Comparison of ENCODE assay signal across 25 cellular contexts in the genomic region with DNA sequence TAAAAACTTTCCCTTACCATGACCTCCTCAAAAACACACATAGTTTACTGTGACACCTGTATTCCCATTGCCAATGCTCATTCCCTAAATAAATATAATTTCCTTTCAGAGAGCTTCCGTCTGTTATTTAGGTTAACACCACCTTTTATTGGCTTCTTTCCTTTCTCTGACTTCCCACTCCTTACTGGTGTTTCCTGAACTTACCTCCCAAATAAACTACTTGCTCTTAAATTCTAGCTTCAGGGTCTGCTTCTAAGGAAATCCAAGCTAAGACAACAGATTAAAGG.
A peak's percentile ranks its signal among the peaks of the same experiment; 100 is the strongest.
DNase-seq lines count a peak whose midpoint lies in the region; ATAC-seq, FAIRE-seq and TF ChIP-seq lines count a peak whose summit lies in the region.
"Had no signal": no experiment of that assay in that cellular context is flagged by ENCODE, and none has a peak within 500 bp of the region (broad histone marks: within the 10 kb centered on the region; RNA-seq: fewer than 3 reads in every experiment).

No MANE protein-coding gene starts in this region.

- no peaks in the 10 kb centered on the region for H4K20me1 ChIP-seq in GM12878 (ENCODE audit: control insufficient read depth, insufficient read depth)

- TF ChIP-seq POLR2A in heart left ventricle (IDR thresholded peaks at IDR 0.05), result no peak
- no peak for TF ChIP-seq POLR2A in GM12878 (IDR thresholded peaks at IDR 0.05; ENCODE audit: low read depth, low read length)

- H3K36me3 Mint-ChIP-seq in nephron progenitor cell (ENCODE audit: low read depth), result peaks cover 69% of the 10 kb centered on the region

- CTCF ChIA-PET in GM12878 (lab: Yijun Ruan, JAX), result interaction anchor here (0.7 to 1.0 kb wide), 2 partner anchors 34 to 60 kb away, joined by 3 to 4 read pairs; no protein-coding TSS in a partner anchor

- TF ChIP-seq CTCF in left ventricle myocardium inferior (IDR thresholded peaks at IDR 0.05; ENCODE audit: borderline replicate concordance), result no peak
- no peak for TF ChIP-seq CTCF in heart left ventricle (IDR thresholded peaks at IDR 0.05)
- TF ChIP-seq CTCF in GM12878 (IDR thresholded peaks at IDR 0.05 in 2 of 3, conservative IDR thresholded peaks at IDR 0.05 in 1 of 3; ENCODE audit: control insufficient read depth in 2 of 3, extremely low read depth in 1 of 3, insufficient read depth in 1 of 3, low read depth in 3 of 3, low read length in 3 of 3), result no peak
- no peak for TF ChIP-seq CTCF in nephron progenitor cell (IDR thresholded peaks at IDR 0.05)

- SMC1A ChIA-PET in GM12878 (lab: Charles Lee; ENCODE audit: uncharacterized antibody, unreplicated experiment), result interaction anchor here (0.9 kb wide), 1 partner anchor 24 kb away, joined by 3 read pairs; no protein-coding TSS in a partner anchor

- FAIRE-seq in GM12878 (lab: Jason Lieb, UNC), result no peak
- FAIRE-seq: A549, G401.6, GM19239, H1 had no signal

- TF ChIP-seq RAD21 in GM12878 (IDR thresholded peaks at IDR 0.05; ENCODE audit: insufficient read depth, low read depth, low read length), result no peak

- H2AFZ ChIP-seq in GM12878 (ENCODE audit: control insufficient read depth, low read depth, low read length), result no peak overlapping the region
- H2AFZ ChIP-seq: GM23248 had no signal

- no TSS peak for BruUV-seq in GM12878 (replicated peaks; lab: Mats Ljungman, UMichigan)

- RAD21 ChIA-PET in GM12878 (lab: Charles Lee; ENCODE audit: unreplicated experiment), result no interaction called here

- ATAC-seq in heart left ventricle (no peak), GM12878 (no peak), left colon (peak; percentile 80)
- ATAC-seq: A549 had no signal

- in situ Hi-C loops in GM12878 (cut with MboI), result no loop called here

- TF ChIP-seq EP300 in GM12878 (IDR thresholded peaks at IDR 0.05; ENCODE audit: borderline replicate concordance in 1 of 2, control insufficient read depth in 1 of 2, low read depth in 2 of 2, low read length in 2 of 2), result no peak

- H3K4me3 ChIP-seq in left ventricle myocardium inferior (no peak overlapping the region), heart left ventricle (no peak overlapping the region), GM12878 (no peak overlapping the region)
- H3K4me3 ChIP-seq: A549; BLaER1 treated with 17β-estradiol and CSF1 and Interleukin-3, amounts not matched to agents 10 nM and 100 nM; GM23248 had no signal

- H3K4me1 ChIP-seq in left ventricle myocardium inferior (peaks cover 64% of the 10 kb centered on the region), heart left ventricle (peaks cover 0 to 37% (median 6%) of the 10 kb centered on the region in 12 donors), GM12878 (ENCODE audit: control insufficient read depth, insufficient read depth, low read length) (no peaks in the 10 kb centered on the region)
- H3K4me1 ChIP-seq: A549, BE2C had no signal

- H3K4me3 Mint-ChIP-seq in nephron progenitor cell, result no peak overlapping the region
- H3K4me3 Mint-ChIP-seq: CD14-positive monocyte; CD4-positive, alpha-beta T cell had no signal

- H3K27me3 Mint-ChIP-seq in nephron progenitor cell (ENCODE audit: low read depth, poor library complexity), result peaks cover 2% of the 10 kb centered on the region
- H3K27me3 Mint-ChIP-seq: CD4-positive, alpha-beta T cell had no signal

- H3K79me2 ChIP-seq in GM12878 (ENCODE audit: control insufficient read depth, insufficient read depth, low read length), result no peaks in the 10 kb centered on the region; the same call in 1 of the 2 replicates

- DNase-seq in left ventricle myocardium inferior, result no peak
- no peak for DNase-seq in heart left ventricle
- no peak for DNase-seq in GM12878 (ENCODE audit: low read depth, low spot score)
- DNase-seq in left colon, result no peak
- no peak for DNase-seq in nephron progenitor cell
- no peak for DNase-seq in cortex of kidney (lab: John Stamatoyannopoulos, UW)
- DNase-seq in NCI-H82 treated with DMSO at 0.1 percent for 48 hours (lab: John Stamatoyannopoulos, UW; ENCODE audit: unreplicated experiment), result no peak
- no peak for DNase-seq in cerebellar cortex (ENCODE audit: low spot score)
- DNase-seq: 8988T; ACHN; AML-193; BE2C; CD4-positive, alpha-beta T cell; COR-L47; DMS153; DND-41; GM23248; H7; HCEC 1CT had no signal

- no peaks in the 10 kb centered on the region for H3K27me3 ChIP-seq in left ventricle myocardium inferior (ENCODE audit: low read depth)
- no peaks in the 10 kb centered on the region for H3K27me3 ChIP-seq in heart left ventricle
- no peaks in the 10 kb centered on the region for H3K27me3 ChIP-seq in GM12878 (replicated peaks in 1 of 2; ENCODE audit: control insufficient read depth in 2 of 2, insufficient read depth in 2 of 2, low read length in 1 of 2)
- H3K27me3 ChIP-seq: BE2C; BLaER1 treated with 17β-estradiol and CSF1 and Interleukin-3, amounts not matched to agents 10 nM and 100 nM had no signal

- H3K9me3 Mint-ChIP-seq in nephron progenitor cell, result peaks cover 10% of the 10 kb centered on the region

- peaks cover 25% of the 10 kb centered on the region for H3K4me1 Mint-ChIP-seq in nephron progenitor cell

- no peak overlapping the region for H3K9ac ChIP-seq in GM12878 (ENCODE audit: control insufficient read depth, insufficient read depth, low read length)
- H3K9ac ChIP-seq: BLaER1 treated with 17β-estradiol and CSF1 and Interleukin-3, amounts not matched to agents 10 nM and 100 nM; GM23248 had no signal

- peaks cover 13% of the 10 kb centered on the region for H3K36me3 ChIP-seq in left ventricle myocardium inferior
- peaks cover 0 to 38% (median 7%) of the 10 kb centered on the region in 9 donors for H3K36me3 ChIP-seq in heart left ventricle
- H3K36me3 ChIP-seq in GM12878 (ENCODE audit: control insufficient read depth in 2 of 2, insufficient read depth in 2 of 2, low read length in 1 of 2), result peaks cover 11 to 13% of the 10 kb centered on the region in 2 experiments; a peak in 3 of 4 replicates

- H3K9me3 ChIP-seq in left ventricle myocardium inferior (replicated peaks), result peaks cover 22% of the 10 kb centered on the region
- peaks cover 0 to 36% (median 17%) of the 10 kb centered on the region in 12 donors for H3K9me3 ChIP-seq in heart left ventricle
- H3K9me3 ChIP-seq in GM12878 (replicated peaks; ENCODE audit: control insufficient read depth, insufficient read depth, low read length), result peaks cover 4% of the 10 kb centered on the region
- H3K9me3 ChIP-seq: BE2C had no signal

- peak overlapping the region; percentile 23; the same call in 1 of the 2 replicates for H3K4me2 ChIP-seq in GM12878 (ENCODE audit: control insufficient read depth, insufficient read depth)
- H3K4me2 ChIP-seq: A549; BLaER1 treated with 17β-estradiol and CSF1 and Interleukin-3, amounts not matched to agents 10 nM and 100 nM had no signal

- 35 to 56% (median 48%) methylated on average over 1 of the region's 1 CpG for WGBS in heart left ventricle, 4 donors
- 96% methylated on average over 1 of the region's 1 CpG for WGBS in GM12878 (ENCODE audit: insufficient coverage, insufficient replicate concordance, low lambda C conversion rate, missing lambda C conversion rate)

- POLR2A ChIA-PET in GM12878 (lab: Charles Lee), result no interaction called here

- peak overlapping the region; percentile 3 for H3K27ac Mint-ChIP-seq in nephron progenitor cell
- H3K27ac Mint-ChIP-seq: CD14-positive monocyte; CD4-positive, alpha-beta T cell had no signal

- intact Hi-C loops in left ventricle myocardium inferior (cut with micrococcal nuclease), result no loop called here
- intact Hi-C loops in heart left ventricle (cut with DNase I), result no loop called here
- intact Hi-C loops in GM12878 (cut with micrococcal nuclease; ENCODE audit: unreplicated experiment), result no loop called here
- intact Hi-C loops in left colon (cut with DNase I, micrococcal nuclease), result no loop called here

- H3K27ac ChIP-seq in left ventricle myocardium inferior (replicated peaks), result peak overlapping the region; percentile 0
- H3K27ac ChIP-seq in heart left ventricle, result no peak overlapping the region
- H3K27ac ChIP-seq in GM12878 (ENCODE audit: control insufficient read depth, insufficient read depth), result no peak overlapping the region
- H3K27ac ChIP-seq: A549; BLaER1 treated with 17β-estradiol and CSF1 and Interleukin-3, amounts not matched to agents 10 nM and 100 nM; GM23248 had no signal

TF ChIP-seq in GM12878, 131 proteins besides CTCF, POLR2A, EP300 and RAD21 (continues in another document):
- TF ChIP-seq, protein P1, sequence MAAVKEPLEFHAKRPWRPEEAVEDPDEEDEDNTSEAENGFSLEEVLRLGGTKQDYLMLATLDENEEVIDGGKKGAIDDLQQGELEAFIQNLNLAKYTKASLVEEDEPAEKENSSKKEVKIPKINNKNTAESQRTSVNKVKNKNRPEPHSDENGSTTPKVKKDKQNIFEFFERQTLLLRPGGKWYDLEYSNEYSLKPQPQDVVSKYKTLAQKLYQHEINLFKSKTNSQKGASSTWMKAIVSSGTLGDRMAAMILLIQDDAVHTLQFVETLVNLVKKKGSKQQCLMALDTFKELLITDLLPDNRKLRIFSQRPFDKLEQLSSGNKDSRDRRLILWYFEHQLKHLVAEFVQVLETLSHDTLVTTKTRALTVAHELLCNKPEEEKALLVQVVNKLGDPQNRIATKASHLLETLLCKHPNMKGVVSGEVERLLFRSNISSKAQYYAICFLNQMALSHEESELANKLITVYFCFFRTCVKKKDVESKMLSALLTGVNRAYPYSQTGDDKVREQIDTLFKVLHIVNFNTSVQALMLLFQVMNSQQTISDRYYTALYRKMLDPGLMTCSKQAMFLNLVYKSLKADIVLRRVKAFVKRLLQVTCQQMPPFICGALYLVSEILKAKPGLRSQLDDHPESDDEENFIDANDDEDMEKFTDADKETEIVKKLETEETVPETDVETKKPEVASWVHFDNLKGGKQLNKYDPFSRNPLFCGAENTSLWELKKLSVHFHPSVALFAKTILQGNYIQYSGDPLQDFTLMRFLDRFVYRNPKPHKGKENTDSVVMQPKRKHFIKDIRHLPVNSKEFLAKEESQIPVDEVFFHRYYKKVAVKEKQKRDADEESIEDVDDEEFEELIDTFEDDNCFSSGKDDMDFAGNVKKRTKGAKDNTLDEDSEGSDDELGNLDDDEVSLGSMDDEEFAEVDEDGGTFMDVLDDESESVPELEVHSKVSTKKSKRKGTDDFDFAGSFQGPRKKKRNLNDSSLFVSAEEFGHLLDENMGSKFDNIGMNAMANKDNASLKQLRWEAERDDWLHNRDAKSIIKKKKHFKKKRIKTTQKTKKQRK (IDR thresholded peaks at IDR 0.05; ENCODE audit: low read depth, low read length), result no peak
- TF ChIP-seq BMI1 (IDR thresholded peaks at IDR 0.05; ENCODE audit: borderline replicate concordance) (no peak), SRF (IDR thresholded peaks at IDR 0.05; ENCODE audit: low read depth in 2 of 2, low read length in 2 of 2) (no peak), RB1 (IDR thresholded peaks at IDR 0.05; ENCODE audit: borderline replicate concordance) (no peak), EGR1 (IDR thresholded peaks at IDR 0.05; ENCODE audit: borderline replicate concordance in 1 of 2, low read depth in 2 of 2, low read length in 2 of 2) (no peak), POLR2AphosphoS2 (IDR thresholded peaks at IDR 0.05; ENCODE audit: low read depth, low read length) (no peak)
- TF ChIP-seq, protein P2, sequence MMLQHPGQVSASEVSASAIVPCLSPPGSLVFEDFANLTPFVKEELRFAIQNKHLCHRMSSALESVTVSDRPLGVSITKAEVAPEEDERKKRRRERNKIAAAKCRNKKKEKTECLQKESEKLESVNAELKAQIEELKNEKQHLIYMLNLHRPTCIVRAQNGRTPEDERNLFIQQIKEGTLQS (IDR thresholded peaks at IDR 0.05; ENCODE audit: borderline replicate concordance, extremely low read depth, low read depth, low read length), result no peak
